Comparison of ENCODE assay signal across 1 cellular context in the genomic region with DNA sequence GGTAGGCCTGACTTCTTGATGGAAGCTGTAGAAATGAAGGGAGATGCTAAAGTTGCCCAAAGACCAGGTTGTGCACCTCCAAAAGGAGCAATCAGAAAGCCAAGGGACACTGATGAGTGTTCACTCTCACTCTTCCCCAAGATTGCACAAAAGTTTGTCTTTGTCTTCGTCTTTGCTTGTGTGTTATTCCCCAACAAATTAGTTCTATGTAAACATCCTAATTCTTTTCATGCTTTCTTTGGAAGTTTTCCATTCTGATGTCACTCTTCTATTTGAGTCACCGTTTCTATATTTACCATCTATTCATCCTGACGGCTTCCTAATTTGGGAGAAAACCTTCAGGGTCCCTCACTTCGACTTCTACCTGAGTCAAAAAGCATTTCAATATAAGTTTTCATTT.
TF ChIP-seq lines count a peak whose summit lies in the region.

No MANE protein-coding gene starts in this region.

TF ChIP-seq in IMR-90, 13 proteins besides CTCF, POLR2A, EP300 and RAD21:
- TF ChIP-seq CEBPB (IDR thresholded peaks at IDR 0.05; ENCODE audit: low read depth, low read length) (peak; percentile 64), MAZ (IDR thresholded peaks at IDR 0.05; ENCODE audit: borderline replicate concordance, low read depth, low read length) (no peak), SMC3 (IDR thresholded peaks at IDR 0.05; ENCODE audit: low read depth, low read length) (no peak), RCOR1 (IDR thresholded peaks at IDR 0.05; ENCODE audit: insufficient replicate concordance, low read length) (no peak), NFE2L2 (IDR thresholded peaks at IDR 0.05; ENCODE audit: low read depth, low read length) (no peak)
- TF ChIP-seq, protein P1, sequence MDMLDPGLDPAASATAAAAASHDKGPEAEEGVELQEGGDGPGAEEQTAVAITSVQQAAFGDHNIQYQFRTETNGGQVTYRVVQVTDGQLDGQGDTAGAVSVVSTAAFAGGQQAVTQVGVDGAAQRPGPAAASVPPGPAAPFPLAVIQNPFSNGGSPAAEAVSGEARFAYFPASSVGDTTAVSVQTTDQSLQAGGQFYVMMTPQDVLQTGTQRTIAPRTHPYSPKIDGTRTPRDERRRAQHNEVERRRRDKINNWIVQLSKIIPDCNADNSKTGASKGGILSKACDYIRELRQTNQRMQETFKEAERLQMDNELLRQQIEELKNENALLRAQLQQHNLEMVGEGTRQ (IDR thresholded peaks at IDR 0.05; ENCODE audit: low read depth, low read length): no peak
